ENCODE assay signal across 21 cellular contexts in the genomic region with DNA sequence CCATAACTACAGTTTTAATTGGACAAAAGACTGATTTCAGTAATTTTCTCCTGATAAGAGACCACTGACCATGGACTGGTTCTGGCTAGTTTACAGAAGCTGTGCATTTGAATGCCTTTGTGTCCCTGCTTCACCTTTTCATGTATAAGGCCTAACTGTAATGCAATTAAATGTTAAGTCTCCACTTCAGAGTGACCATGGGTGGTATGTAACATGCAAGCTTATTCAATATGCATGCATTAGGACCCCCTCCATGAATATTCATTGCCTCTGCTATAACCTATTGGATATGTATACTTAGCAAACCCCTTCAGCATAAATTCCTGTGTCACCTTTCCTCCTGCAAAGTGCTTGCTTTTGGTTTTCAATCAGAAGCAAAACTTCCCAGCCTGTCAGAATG. TPM values are rescaled to one million over a fixed set of nuclear protein-coding genes. Genes with fewer than 3 reads are reported as not detected.
DNase-seq lines count a peak whose midpoint lies in the region; ATAC-seq, FAIRE-seq and TF ChIP-seq lines count a peak whose summit lies in the region.
"Had no signal": no experiment of that assay in that cellular context is flagged by ENCODE, and none has a peak within 500 bp of the region (broad histone marks: within the 10 kb centered on the region; RNA-seq: fewer than 3 reads in every experiment).

No MANE protein-coding gene starts in this region.

- no peak overlapping the region for H3K9ac ChIP-seq in HUES64 (ENCODE audit: low read depth, low read length)
- H3K9ac ChIP-seq in GM12878 (ENCODE audit: control insufficient read depth, insufficient read depth, low read length) = no peak overlapping the region
- H3K9ac ChIP-seq: GM23248 had no signal

- no TSS peak for BruUV-seq in GM12878 (replicated peaks; lab: Mats Ljungman, UMichigan)

- H3K79me2 ChIP-seq in GM23338 (replicated peaks; ENCODE audit: insufficient read depth) (no peaks in the 10 kb centered on the region), GM12878 (ENCODE audit: control insufficient read depth, insufficient read depth, low read length) (no peaks in the 10 kb centered on the region)

- DNase-seq in GM23338 (ENCODE audit: low spot score) (peak; percentile 46), GM12878 (ENCODE audit: low read depth, low spot score) (no peak), iPS DF 4.7 (ENCODE audit: extremely low read depth, low spot score) (peak; percentile 41), NCI-H2227 (lab: John Stamatoyannopoulos, UW; ENCODE audit: unreplicated experiment) (no peak), GM10248 (ENCODE audit: extremely low spot score) (no peak)
- no peak for DNase-seq in activated CD4-positive, alpha-beta T cell treated with anti-CD3 and anti-CD28 coated beads for 48 hours
- DNase-seq: AML-193; Caco-2; CD4-positive, alpha-beta T cell; GM23248; KG1 had no signal

- H2AFZ ChIP-seq in GM23338 = no peak overlapping the region
- no peak overlapping the region for H2AFZ ChIP-seq in GM12878 (ENCODE audit: control insufficient read depth, low read depth, low read length)
- H2AFZ ChIP-seq: GM23248 had no signal

- ATAC-seq in GM23338 (no peak; the same call in 2 of the 3 replicates), GM12878 (no peak), HG03095 (IDR thresholded peaks at IDR 0.05; ENCODE audit: unreplicated experiment) (no peak)
- ATAC-seq: A549 had no signal

- TF ChIP-seq CTCF in GM23338 (conservative IDR thresholded peaks at IDR 0.05; ENCODE audit: low read depth in 2 of 2) = no peak
- TF ChIP-seq CTCF in GM12878 (IDR thresholded peaks at IDR 0.05 in 2 of 3, conservative IDR thresholded peaks at IDR 0.05 in 1 of 3; ENCODE audit: control insufficient read depth in 2 of 3, extremely low read depth in 1 of 3, insufficient read depth in 1 of 3, low read depth in 3 of 3, low read length in 3 of 3) = no peak
- TF ChIP-seq CTCF in GM10248 (IDR thresholded peaks at IDR 0.05; ENCODE audit: control extremely low read depth, extremely low read depth, low read depth, missing control alignments) = no peak

- in situ Hi-C loops in GM12878 (cut with MboI) = no loop called here

- SMC1A ChIA-PET in GM12878 (lab: Charles Lee; ENCODE audit: uncharacterized antibody, unreplicated experiment) = interaction anchor here (0.8 kb wide), 1 partner anchor 16 kb away, joined by 3 read pairs; no protein-coding TSS in a partner anchor

- H4K20me1 ChIP-seq in GM23338 (replicated peaks; ENCODE audit: insufficient read depth) = no peaks in the 10 kb centered on the region
- H4K20me1 ChIP-seq in GM12878 (ENCODE audit: control insufficient read depth, insufficient read depth) = no peaks in the 10 kb centered on the region

- peaks cover 33% of the 10 kb centered on the region for H3K4me1 ChIP-seq in GM23338 (ENCODE audit: insufficient read depth)
- peaks cover 12% of the 10 kb centered on the region for H3K4me1 ChIP-seq in HUES64 (ENCODE audit: insufficient read depth, low read length)
- H3K4me1 ChIP-seq in GM12878 (ENCODE audit: control insufficient read depth, insufficient read depth, low read length) = peaks cover 2% of the 10 kb centered on the region; the same call in 1 of the 2 replicates
- H3K4me1 ChIP-seq: A549, HAP-1 had no signal

- H3K9me2 ChIP-seq in GM23338 (ENCODE audit: insufficient read depth) = 0 out of 2 replicates have a peak, but pooled peaks cover 4% of the 10 kb centered on the region

- intact Hi-C loops in GM12878 (cut with micrococcal nuclease; ENCODE audit: unreplicated experiment) = no loop called here

- H3K4me3 ChIP-seq in GM23338 (peak overlapping the region; percentile 7; the same call in 1 of the 2 replicates), HUES64 (ENCODE audit: low read length) (peak overlapping the region; percentile 5; the same call in 1 of the 2 replicates), GM12878 (peak overlapping the region; percentile 2; the same call in 1 of the 2 replicates)
- H3K4me3 ChIP-seq: A549, GM23248, HAP-1 had no signal

- H3K4me3 Mint-ChIP-seq in GM23338 = peak overlapping the region; percentile 20; the same call in 1 of the 3 replicates
- H3K4me3 Mint-ChIP-seq: CD4-positive, alpha-beta T cell had no signal

- peaks cover 51% of the 10 kb centered on the region for H3K27me3 Mint-ChIP-seq in GM23338 (ENCODE audit: insufficient read depth, low read depth, poor library complexity)

- CTCF ChIA-PET in GM12878 (lab: Yijun Ruan, JAX) = interaction anchor here (1.6 kb wide), 1 partner anchor 96 kb away, joined by 4 read pairs; no protein-coding TSS in a partner anchor
- CTCF ChIA-PET in GM10248 (lab: Yijun Ruan, JAX) = interaction anchor here (1.7 kb wide), 1 partner anchor 11 kb away, joined by 4 read pairs; no protein-coding TSS in a partner anchor

- peaks cover 48% of the 10 kb centered on the region for H3K4me1 Mint-ChIP-seq in GM23338

- no peak overlapping the region for H3K27ac Mint-ChIP-seq in GM23338
- H3K27ac Mint-ChIP-seq: CD4-positive, alpha-beta T cell had no signal

- FAIRE-seq in GM12878 (lab: Jason Lieb, UNC) = no peak
- FAIRE-seq: A549, D721Med, G401.6, HTR-8/SVneo had no signal

- H3K36me3 ChIP-seq in GM23338 (ENCODE audit: insufficient read depth) (no peaks in the 10 kb centered on the region), HUES64 (ENCODE audit: insufficient read depth, low read length) (no peaks in the 10 kb centered on the region), GM12878 (ENCODE audit: control insufficient read depth in 2 of 2, insufficient read depth in 2 of 2, low read length in 1 of 2) (no peaks in the 10 kb centered on the region)
- H3K36me3 ChIP-seq: HAP-1 had no signal

- H3K36me3 Mint-ChIP-seq in GM23338 (ENCODE audit: low read depth) = no peaks in the 10 kb centered on the region; the same call in 2 of the 3 replicates

- H3K4me2 ChIP-seq in GM23338 (peak overlapping the region; percentile 16), GM12878 (ENCODE audit: control insufficient read depth, insufficient read depth) (no peak overlapping the region)
- H3K4me2 ChIP-seq: A549 had no signal

- no peak for TF ChIP-seq POLR2A in GM12878 (IDR thresholded peaks at IDR 0.05; ENCODE audit: low read depth, low read length)

- no peaks in the 10 kb centered on the region; the same call in 1 of the 2 replicates for H3F3A ChIP-seq in GM23338 (replicated peaks; ENCODE audit: low read depth)

- no peak overlapping the region for H3K27ac ChIP-seq in GM23338 (ENCODE audit: low read depth)
- peak overlapping the region; percentile 1; the same call in 1 of the 2 replicates for H3K27ac ChIP-seq in HUES64 (ENCODE audit: low read depth, low read length)
- H3K27ac ChIP-seq in GM12878 (ENCODE audit: control insufficient read depth, insufficient read depth) = no peak overlapping the region
- H3K27ac ChIP-seq: 22Rv1, A549, C4-2B, GM23248 had no signal

- no peak for TF ChIP-seq EP300 in GM12878 (IDR thresholded peaks at IDR 0.05; ENCODE audit: borderline replicate concordance in 1 of 2, control insufficient read depth in 1 of 2, low read depth in 2 of 2, low read length in 2 of 2)

- RAD21 ChIA-PET in GM12878 (lab: Charles Lee; ENCODE audit: unreplicated experiment) = no interaction called here

- H3K27me3 ChIP-seq in GM23338 (ENCODE audit: insufficient read depth) = peaks cover 50% of the 10 kb centered on the region
- peaks cover 65% of the 10 kb centered on the region for H3K27me3 ChIP-seq in HUES64 (ENCODE audit: insufficient read depth, low read length)
- peaks cover 1 to 5% of the 10 kb centered on the region in 2 experiments; a peak in 2 of 4 replicates for H3K27me3 ChIP-seq in GM12878 (replicated peaks in 1 of 2; ENCODE audit: control insufficient read depth in 2 of 2, insufficient read depth in 2 of 2, low read length in 1 of 2)

- POLR2A ChIA-PET in GM12878 (lab: Charles Lee) (no interaction called here), GM10248 (lab: Yijun Ruan, JAX) (no interaction called here)

- H3K9me3 ChIP-seq in HUES64 (ENCODE audit: insufficient read depth, low read depth, low read length) = no peaks in the 10 kb centered on the region
- no peaks in the 10 kb centered on the region; the same call in 2 of the 3 replicates for H3K9me3 ChIP-seq in GM12878 (replicated peaks; ENCODE audit: control insufficient read depth, insufficient read depth, low read length)
- H3K9me3 ChIP-seq: A549, Caco-2, HAP-1 had no signal

- H3K9me3 Mint-ChIP-seq in GM23338 = peaks cover 10% of the 10 kb centered on the region; the same call in 2 of the 3 replicates
- H3K9me3 Mint-ChIP-seq: CD4-positive, alpha-beta T cell had no signal

- no peak for TF ChIP-seq RAD21 in GM12878 (IDR thresholded peaks at IDR 0.05; ENCODE audit: insufficient read depth, low read depth, low read length)

RNA-seq across cellular contexts. Expression of a gene that starts 2.2 kb away (rescaled TPM):
- total RNA-seq in GM23338 (2014; rRNA removed; shearing (Covaris generic)) = not detected in 2 replicates
- polyA plus RNA-seq in GM23338 (2016; fragmentation: Nextera tagmentation; extraction: Ambion mirVana) = not detected in 2 replicates
- polyA plus RNA-seq in HUES64 (2013, experiment 1 of 2) = not detected
- polyA plus RNA-seq in HUES64 (2013, experiment 2 of 2) = not detected
- total RNA-seq in GM12878 (2013; cell fraction: nucleolus; rRNA removed) = 1.8 and 2.0 TPM in 2 replicates
- 31.8 and 40.4 TPM in 2 replicates for total RNA-seq in GM12878 (2014; rRNA removed)
- 52.9 and 54.3 TPM in 2 replicates for total RNA-seq in GM12878 (2014; rRNA removed; fragmentation: Illumina TruSeq; extraction: Trizol)
- total RNA-seq in GM12878 (2021) = 23.4 and 24.6 TPM in 2 replicates
- 28.2 TPM for polyA plus RNA-seq in GM12878 (2011; ENCODE audit: low read depth)
- polyA plus RNA-seq in GM12878 (2011; rRNA removed) = 101 and 121 TPM in 2 replicates
- polyA plus RNA-seq in GM12878 (2011; cell fraction: cytosol; rRNA removed) = 49.1 and 49.8 TPM in 2 replicates
- 27.6 and 27.7 TPM in 2 replicates for polyA plus RNA-seq in GM12878 (2011; cell fraction: nucleus; rRNA removed)
- polyA plus RNA-seq in GM12878 (2012) = 14.0 and 25.2 TPM in 2 replicates
- polyA plus RNA-seq in GM12878 (2014; fragmentation: Illumina TruSeq; extraction: Trizol) = 51.0 and 68.3 TPM in 2 replicates
- 10 to 100 TPM; 28.6 to 39.6 TPM for polyA plus RNA-seq in GM12878 (2014; fragmentation: Nextera tagmentation; extraction: Ambion mirVana)
- polyA plus RNA-seq in GM12878 (2014; rRNA removed) = 35.6 and 42.5 TPM in 2 replicates
- 10 to 100 TPM; 24.3 to 28.4 TPM for polyA plus RNA-seq in GM12878 (2016; fragmentation: Nextera tagmentation; extraction: Ambion mirVana)
- polyA minus RNA-seq in GM12878 (2011; rRNA and poly(A)+ RNA removed) = 30.5 and 35.5 TPM in 2 replicates
- 6.4 and 8.9 TPM in 2 replicates for polyA minus RNA-seq in GM12878 (2011; cell fraction: cytosol; rRNA and poly(A)+ RNA removed)
- polyA minus RNA-seq in GM12878 (2011; cell fraction: nucleus; rRNA and poly(A)+ RNA removed) = 4.6 and 6.0 TPM in 2 replicates
- total RNA-seq: CD4-positive, alpha-beta T cell; GM23248 had no signal
- polyA plus RNA-seq: BJ, GM23248 had no signal

RNA-seq across cellular contexts. Expression of a gene that starts 27.6 kb away (rescaled TPM):
- total RNA-seq in GM23338 (2014; rRNA removed; shearing (Covaris generic)) = not detected in 2 replicates
- polyA plus RNA-seq in GM23338 (2016; fragmentation: Nextera tagmentation; extraction: Ambion mirVana) (0.83 and 0.86 TPM in 2 replicates), GM12878 (2011; rRNA removed) (not detected in 2 replicates), GM12878 (2014; fragmentation: Illumina TruSeq; extraction: Trizol) (not detected in 2 replicates), GM12878 (2014; fragmentation: Nextera tagmentation; extraction: Ambion mirVana) (not detected), GM12878 (2014; rRNA removed) (not detected in 2 replicates), GM12878 (2016; fragmentation: Nextera tagmentation; extraction: Ambion mirVana) (not detected)
- polyA plus RNA-seq in HUES64 (2013, experiment 1 of 2) = not detected
- not detected for polyA plus RNA-seq in HUES64 (2013, experiment 2 of 2)
- total RNA-seq in GM12878 (2013; cell fraction: nucleolus; rRNA removed) = not detected in 2 replicates
- total RNA-seq in GM12878 (2014; rRNA removed) (not detected in 2 replicates), GM12878 (2014; rRNA removed; fragmentation: Illumina TruSeq; extraction: Trizol) (not detected in 2 replicates), GM12878 (2021) (not detected in 2 replicates)
- not detected for polyA plus RNA-seq in GM12878 (2011; ENCODE audit: low read depth)
- polyA plus RNA-seq in GM12878 (2011; cell fraction: cytosol; rRNA removed) = not detected in 2 replicates
- not detected in 2 replicates for polyA plus RNA-seq in GM12878 (2011; cell fraction: nucleus; rRNA removed)
- polyA plus RNA-seq in GM12878 (2012) = not detected in 2 replicates
- polyA minus RNA-seq in GM12878 (2011; rRNA and poly(A)+ RNA removed) = not detected in 2 replicates
- not detected in 2 replicates for polyA minus RNA-seq in GM12878 (2011; cell fraction: cytosol; rRNA and poly(A)+ RNA removed)
- polyA minus RNA-seq in GM12878 (2011; cell fraction: nucleus; rRNA and poly(A)+ RNA removed) = not detected in 2 replicates
- total RNA-seq: Caco-2; CD4-positive, alpha-beta T cell; GM23248 had no signal
- polyA plus RNA-seq: A549, BJ, GM23248 had no signal

Comparison
In these comparisons a context has a peak if more than half of its experiments do, and no peak if none do; other contexts are left out.
1. DNase-seq: peak in GM23338 (single experiment) and iPS DF 4.7 (single experiment); none in GM12878 (single experiment), NCI-H2227 (single experiment), GM10248 (single experiment) and activated CD4-positive, alpha-beta T cell treated with anti-CD3 and anti-CD28 coated beads for 48 hours (single experiment).
2. Peak in every context shown above with its lines, with median percentiles within 50 percentile points of each other: H3K4me3 ChIP-seq.